8 cellular contexts compared by ENCODE assay signal in the genomic region with DNA sequence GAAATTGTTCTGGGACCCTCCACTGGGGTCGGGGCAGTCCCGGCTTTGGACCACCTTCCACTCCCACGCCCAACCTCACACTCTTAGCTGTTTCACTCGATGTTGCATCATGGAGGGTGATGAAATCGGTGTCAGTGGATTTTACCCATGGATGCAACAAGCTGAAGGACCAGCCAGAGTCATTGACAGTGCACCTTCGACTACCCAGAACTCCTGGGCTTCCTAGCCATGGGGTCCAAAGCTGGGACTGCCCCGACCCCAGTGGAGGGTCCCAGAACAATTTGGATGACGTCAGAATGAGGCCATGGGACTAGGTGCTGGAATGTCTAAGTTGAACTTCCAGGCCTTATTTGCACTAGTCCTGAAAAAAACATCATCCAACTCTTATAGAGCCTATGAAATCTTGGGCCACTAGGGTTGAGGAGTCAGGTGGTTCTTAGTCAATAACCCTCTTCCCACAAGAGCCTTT. TPM values are rescaled to one million over a fixed set of nuclear protein-coding genes. Genes with fewer than 3 reads are reported as not detected.
DNase-seq lines count a peak whose midpoint lies in the region; ATAC-seq, FAIRE-seq and TF ChIP-seq lines count a peak whose summit lies in the region.
"Had no signal": no experiment of that assay in that cellular context is flagged by ENCODE, and none has a peak within 500 bp of the region (broad histone marks: within the 10 kb centered on the region; RNA-seq: fewer than 3 reads in every experiment).

No MANE protein-coding gene starts in this region.

- H3K27me3 ChIP-seq in HUES64 (ENCODE audit: insufficient read depth, low read length), result no peaks in the 10 kb centered on the region
- H3K27me3 ChIP-seq in keratinocyte (ENCODE audit: control insufficient read depth, extremely low read depth, insufficient read depth, low read length), result no peaks in the 10 kb centered on the region

- peaks cover 27% of the 10 kb centered on the region for H3K4me1 ChIP-seq in HUES64 (ENCODE audit: insufficient read depth, low read length)
- H3K4me1 ChIP-seq in keratinocyte (ENCODE audit: control insufficient read depth, extremely low read depth, insufficient read depth, low read length), result peaks cover 29% of the 10 kb centered on the region
- H3K4me1 ChIP-seq: prostate gland had no signal

- H3K9ac ChIP-seq in HUES64 (ENCODE audit: low read depth, low read length) (no peak overlapping the region), keratinocyte (ENCODE audit: control insufficient read depth, extremely low read depth, insufficient read depth, low read length) (peak overlapping the region; percentile 53)

- ATAC-seq in GM18502 (IDR thresholded peaks at IDR 0.05; ENCODE audit: poor library complexity, unreplicated experiment), result no peak
- no peak for ATAC-seq in HG03571 (IDR thresholded peaks at IDR 0.05; ENCODE audit: unreplicated experiment)

- H3K36me3 ChIP-seq in HUES64 (ENCODE audit: insufficient read depth, low read length) (peaks cover 11% of the 10 kb centered on the region), keratinocyte (ENCODE audit: control insufficient read depth in 2 of 2, extremely low read depth in 1 of 2, insufficient read depth in 2 of 2, low read length in 2 of 2) (peaks cover 0 to 6% of the 10 kb centered on the region in 2 experiments)

- TF ChIP-seq CTCF in keratinocyte (optimal IDR thresholded peaks at IDR 0.05 in 1 of 3, IDR thresholded peaks at IDR 0.05 in 1 of 3, conservative IDR thresholded peaks at IDR 0.05 in 1 of 3; ENCODE audit: extremely low read depth in 1 of 3, insufficient read depth in 2 of 3, low read length in 3 of 3), result no peak

- H3K9me1 ChIP-seq in keratinocyte (ENCODE audit: control insufficient read depth, extremely low read depth, insufficient read depth, low read length), result no peaks in the 10 kb centered on the region

- H4K20me1 ChIP-seq in keratinocyte (ENCODE audit: control insufficient read depth, extremely low read depth, insufficient read depth, low read length), result no peaks in the 10 kb centered on the region

- DNase-seq in SIG-M5 treated with dmso at 0.1 percent for 504 hours (lab: John Stamatoyannopoulos, UW; ENCODE audit: unreplicated experiment), result peak; percentile 75
- no peak for DNase-seq in keratinocyte (ENCODE audit: low read depth, low spot score)
- DNase-seq in NCI-H2081 treated with DMSO at 0.1 percent for 48 hours (lab: John Stamatoyannopoulos, UW), result no peak
- DNase-seq: NCI-H446 treated with DMSO at 0.1 percent for 48 hours had no signal

- H3K27ac ChIP-seq in HUES64 (ENCODE audit: low read depth, low read length) (peak overlapping the region; percentile 50; the same call in 1 of the 2 replicates), keratinocyte (ENCODE audit: control insufficient read depth, insufficient read depth, low read length) (peak overlapping the region; percentile 89)
- H3K27ac ChIP-seq: prostate gland had no signal

- H2AFZ ChIP-seq in keratinocyte (ENCODE audit: control insufficient read depth, low read length), result no peak overlapping the region

- WGBS in HUES64, result 87% methylated on average over 8 of the region's 8 CpGs

- H3K9me3 ChIP-seq in HUES64 (ENCODE audit: insufficient read depth, low read depth, low read length) (no peaks in the 10 kb centered on the region), keratinocyte (ENCODE audit: control insufficient read depth, low read depth, low read length) (no peaks in the 10 kb centered on the region)
- H3K9me3 ChIP-seq: prostate gland had no signal

- peaks cover 2% of the 10 kb centered on the region for H3K79me2 ChIP-seq in keratinocyte (ENCODE audit: control insufficient read depth, insufficient read depth, low read length)

- peak overlapping the region; percentile 57 for H3K4me2 ChIP-seq in keratinocyte (ENCODE audit: control insufficient read depth, extremely low read depth, insufficient read depth, low read depth, low read length)

- no peak for FAIRE-seq in keratinocyte (lab: Jason Lieb, UNC)

- dilution Hi-C loops in keratinocyte (cut with MboI; ENCODE audit: extremely low pct_ligation_motif_present, low sequenced_read_pairs), result no loop called here

- H3K4me3 ChIP-seq in HUES64 (ENCODE audit: low read length), result no peak overlapping the region
- no peak overlapping the region for H3K4me3 ChIP-seq in keratinocyte (ENCODE audit: control insufficient read depth in 2 of 3, extremely low read depth in 1 of 3, insufficient read depth in 2 of 3, low read depth in 1 of 3, low read length in 3 of 3)
- H3K4me3 ChIP-seq: prostate gland had no signal

RNA-seq across cellular contexts. Expression of gene IL23A, which starts 0.9 kb away (rescaled TPM):
- 2.3 TPM for polyA plus RNA-seq in HUES64 (2013, experiment 1 of 2)
- polyA plus RNA-seq in HUES64 (2013, experiment 2 of 2), result 2.3 TPM
- 0.68 to 1.6 TPM (median 1.5 TPM) in 3 replicates for polyA plus RNA-seq in keratinocyte
- polyA plus RNA-seq in keratinocyte (2011; ENCODE audit: low read depth), result not detected
- 0.30 and 0.63 TPM in 2 replicates for polyA plus RNA-seq in keratinocyte (2011; cell fraction: cytosol; rRNA removed)
- polyA plus RNA-seq in keratinocyte (2011; cell fraction: nucleus; rRNA removed), result 0.69 and 0.80 TPM in 2 replicates
- 0.58 and 1.7 TPM in 2 replicates for polyA plus RNA-seq in keratinocyte (2012; ENCODE audit: low replicate concordance)
- not detected in 3 replicates for polyA minus RNA-seq in keratinocyte
- not detected for polyA minus RNA-seq in keratinocyte (2011; cell fraction: cytosol; rRNA and poly(A)+ RNA removed)
- polyA minus RNA-seq in keratinocyte (2011; cell fraction: nucleus; rRNA and poly(A)+ RNA removed), result not detected in 2 replicates

RNA-seq across cellular contexts. Expression of gene PAN2, which starts 4.0 kb away (rescaled TPM):
- 16.7 TPM for polyA plus RNA-seq in HUES64 (2013, experiment 1 of 2)
- 20.3 TPM for polyA plus RNA-seq in HUES64 (2013, experiment 2 of 2)
- polyA plus RNA-seq in keratinocyte, result 20.0 to 26.3 TPM (median 26.2 TPM) in 3 replicates
- 32.6 TPM for polyA plus RNA-seq in keratinocyte (2011; ENCODE audit: low read depth)
- 3.6 and 5.8 TPM in 2 replicates for polyA plus RNA-seq in keratinocyte (2011; cell fraction: cytosol; rRNA removed)
- 189 and 194 TPM in 2 replicates for polyA plus RNA-seq in keratinocyte (2011; cell fraction: nucleus; rRNA removed)
- 12.8 and 29.0 TPM in 2 replicates for polyA plus RNA-seq in keratinocyte (2012; ENCODE audit: low replicate concordance)
- polyA minus RNA-seq in keratinocyte, result 11.1 to 22.3 TPM (median 17.3 TPM) in 3 replicates
- polyA minus RNA-seq in keratinocyte (2011; cell fraction: cytosol; rRNA and poly(A)+ RNA removed), result 5.8 TPM
- polyA minus RNA-seq in keratinocyte (2011; cell fraction: nucleus; rRNA and poly(A)+ RNA removed), result 14.6 and 42.4 TPM in 2 replicates

RNA-seq across cellular contexts. Expression of gene CNPY2, which starts 22.0 kb away (rescaled TPM):
- 148 TPM for polyA plus RNA-seq in HUES64 (2013, experiment 1 of 2)
- polyA plus RNA-seq in HUES64 (2013, experiment 2 of 2), result 142 TPM
- polyA plus RNA-seq in keratinocyte, result 122 to 162 TPM (median 160 TPM) in 3 replicates
- polyA plus RNA-seq in keratinocyte (2011; ENCODE audit: low read depth), result 52.6 TPM
- 146 and 188 TPM in 2 replicates for polyA plus RNA-seq in keratinocyte (2011; cell fraction: cytosol; rRNA removed)
- polyA plus RNA-seq in keratinocyte (2011; cell fraction: nucleus; rRNA removed), result 146 and 153 TPM in 2 replicates
- polyA plus RNA-seq in keratinocyte (2012; ENCODE audit: low replicate concordance), result 82.7 and 95.9 TPM in 2 replicates
- 23.1 to 90.2 TPM (median 77.2 TPM) in 3 replicates for polyA minus RNA-seq in keratinocyte
- 30.5 TPM for polyA minus RNA-seq in keratinocyte (2011; cell fraction: cytosol; rRNA and poly(A)+ RNA removed)
- 19.6 and 31.4 TPM in 2 replicates for polyA minus RNA-seq in keratinocyte (2011; cell fraction: nucleus; rRNA and poly(A)+ RNA removed)

RNA-seq across cellular contexts. Expression of gene STAT2, which starts 22.1 kb away (rescaled TPM):
- 20.3 TPM for polyA plus RNA-seq in HUES64 (2013, experiment 1 of 2)
- polyA plus RNA-seq in HUES64 (2013, experiment 2 of 2), result 21.0 TPM
- 95.8 to 120 TPM (median 109 TPM) in 3 replicates for polyA plus RNA-seq in keratinocyte
- 17.2 TPM for polyA plus RNA-seq in keratinocyte (2011; ENCODE audit: low read depth)
- polyA plus RNA-seq in keratinocyte (2011; cell fraction: cytosol; rRNA removed), result 45.1 and 54.8 TPM in 2 replicates
- polyA plus RNA-seq in keratinocyte (2011; cell fraction: nucleus; rRNA removed), result 344 and 372 TPM in 2 replicates
- polyA plus RNA-seq in keratinocyte (2012; ENCODE audit: low replicate concordance), result 30.2 and 75.7 TPM in 2 replicates
- 107 to 189 TPM (median 189 TPM) in 3 replicates for polyA minus RNA-seq in keratinocyte
- 70.4 TPM for polyA minus RNA-seq in keratinocyte (2011; cell fraction: cytosol; rRNA and poly(A)+ RNA removed)
- 132 and 225 TPM in 2 replicates for polyA minus RNA-seq in keratinocyte (2011; cell fraction: nucleus; rRNA and poly(A)+ RNA removed)

RNA-seq across cellular contexts. Expression of gene APOF, which starts 24.9 kb away (rescaled TPM):
- polyA plus RNA-seq in HUES64 (2013, experiment 1 of 2), result not detected
- not detected for polyA plus RNA-seq in HUES64 (2013, experiment 2 of 2)
- not detected in 3 replicates for polyA plus RNA-seq in keratinocyte
- not detected for polyA plus RNA-seq in keratinocyte (2011; ENCODE audit: low read depth)
- polyA plus RNA-seq in keratinocyte (2011; cell fraction: cytosol; rRNA removed), result not detected in 2 replicates
- not detected in 2 replicates for polyA plus RNA-seq in keratinocyte (2011; cell fraction: nucleus; rRNA removed)
- polyA plus RNA-seq in keratinocyte (2012; ENCODE audit: low replicate concordance), result not detected in 2 replicates
- not detected in 3 replicates for polyA minus RNA-seq in keratinocyte
- polyA minus RNA-seq in keratinocyte (2011; cell fraction: cytosol; rRNA and poly(A)+ RNA removed), result not detected
- not detected in 2 replicates for polyA minus RNA-seq in keratinocyte (2011; cell fraction: nucleus; rRNA and poly(A)+ RNA removed)
